In genomic region chr14:30450620-30451019, GRCh38 we compare ENCODE assay signal across 21 cellular contexts.
A peak's percentile ranks its signal among the peaks of the same experiment; 100 is the strongest.
DNase-seq lines count a peak whose midpoint lies in the region; ATAC-seq, FAIRE-seq and TF ChIP-seq lines count a peak whose summit lies in the region.
"Had no signal": no experiment of that assay in that cellular context is flagged by ENCODE, and none has a peak within 500 bp of the region (broad histone marks: within the 10 kb centered on the region; RNA-seq: fewer than 3 reads in every experiment).

No MANE protein-coding gene starts in this region.

- in situ Hi-C loops in mammary epithelial cell (cut with MboI; ENCODE audit: low sequenced_read_pairs in 2 of 2) = no loop called here

- H3K9ac ChIP-seq in mammary epithelial cell (ENCODE audit: insufficient read depth, low read length) (no peak overlapping the region), skeletal muscle tissue (ENCODE audit: low read depth in 1 of 3, low read length in 3 of 3) (peak overlapping the region; percentile 0 to 35 (median 9))

- intact Hi-C loops in mammary epithelial cell (cut with micrococcal nuclease) (no loop called here), MCF 10A (cut with micrococcal nuclease) (no loop called here)

- peaks cover 2% of the 10 kb centered on the region for H3K27me3 ChIP-seq in mammary epithelial cell (ENCODE audit: insufficient read depth, low read length)
- H3K27me3 ChIP-seq in skeletal muscle tissue (ENCODE audit: control insufficient read depth in 3 of 3, insufficient read depth in 3 of 3, low read length in 3 of 3) = no peaks in the 10 kb centered on the region

- no peak for FAIRE-seq in frontal cortex (lab: Jason Lieb, UNC)
- FAIRE-seq: A204.1, colon, endometrium, urothelium cell line had no signal

- 74% methylated on average over 3 of the region's 3 CpGs for WGBS in mammary epithelial cell (ENCODE audit: low coverage, missing lambda C conversion rate)

- H3K4me1 ChIP-seq in mammary epithelial cell (ENCODE audit: insufficient read depth, low read length) (no peaks in the 10 kb centered on the region), skeletal muscle tissue (ENCODE audit: control insufficient read depth in 3 of 3, insufficient read depth in 3 of 3, low read length in 3 of 3) (peaks cover 0 to 8% (median 4%) of the 10 kb centered on the region in 3 donors)
- H3K4me1 ChIP-seq: SJCRH30 had no signal

- DNase-seq in mammary epithelial cell (peak; percentile 3), MCF 10A (ENCODE audit: unreplicated experiment) (no peak), choroid plexus epithelial cell (ENCODE audit: low read depth) (peak; percentile 22), iris pigment epithelial cell (ENCODE audit: low read depth) (peak; percentile 42), middle frontal gyrus (ENCODE audit: extremely low spot score, low spot score) (no peak), frontal cortex (ENCODE audit: low spot score in 2 of 2) (no peak)
- DNase-seq: H7; naive thymus-derived CD4-positive, alpha-beta T cell; NCI-H187; NCI-H510A; SJCRH30; stimulated activated CD4-positive, alpha-beta T cell treated with anti-CD3 and anti-CD28 coated beads, Interleukin-2, amount 100 ng/mL, for 24 hours had no signal

- H3K27ac Mint-ChIP-seq in MCF 10A (ENCODE audit: low read depth, unreplicated experiment) = no peak overlapping the region
- H3K27ac Mint-ChIP-seq: naive thymus-derived CD4-positive, alpha-beta T cell had no signal

- H4K20me1 ChIP-seq in mammary epithelial cell (ENCODE audit: insufficient read depth, low read length) = no peaks in the 10 kb centered on the region

- H3K9me3 Mint-ChIP-seq in MCF 10A (ENCODE audit: unreplicated experiment) = no peaks in the 10 kb centered on the region
- H3K9me3 Mint-ChIP-seq: naive thymus-derived CD4-positive, alpha-beta T cell had no signal

- no peaks in the 10 kb centered on the region for H3K9me3 ChIP-seq in mammary epithelial cell (replicated peaks; ENCODE audit: insufficient read depth, low read length)
- no peaks in the 10 kb centered on the region for H3K9me3 ChIP-seq in skeletal muscle tissue (ENCODE audit: control insufficient read depth in 3 of 3, low read length in 3 of 3)

- POLR2A ChIA-PET in MCF 10A (lab: Yijun Ruan, JAX) = no interaction called here

- H3K36me3 ChIP-seq in mammary epithelial cell (ENCODE audit: insufficient read depth, low read length) = no peaks in the 10 kb centered on the region
- no peaks in the 10 kb centered on the region for H3K36me3 ChIP-seq in skeletal muscle tissue (ENCODE audit: control insufficient read depth in 3 of 3, insufficient read depth in 3 of 3, low read length in 3 of 3)
- H3K36me3 ChIP-seq: SJCRH30 had no signal

- no peak overlapping the region for H2AFZ ChIP-seq in mammary epithelial cell (ENCODE audit: low read depth, low read length)

- ATAC-seq in HG03439 (IDR thresholded peaks at IDR 0.05; ENCODE audit: unreplicated experiment) = no peak
- ATAC-seq: activated CD4-positive, CD25-positive, alpha-beta regulatory T cell treated with anti-CD3 and anti-CD28 coated beads, Interleukin-2, amount 50 U/mL, for 24 hours; naive thymus-derived CD4-positive, alpha-beta T cell had no signal

- no peaks in the 10 kb centered on the region for H3K4me1 Mint-ChIP-seq in MCF 10A (ENCODE audit: insufficient read depth, unreplicated experiment)
- H3K4me1 Mint-ChIP-seq: naive thymus-derived CD4-positive, alpha-beta T cell had no signal

- BruUV-seq in mammary epithelial cell (replicated peaks; lab: Mats Ljungman, UMichigan) = no TSS peak
- BruUV-seq in MCF 10A (replicated peaks; lab: Mats Ljungman, UMichigan) = no TSS peak

- CTCF ChIA-PET in mammary epithelial cell (lab: Charles Lee; ENCODE audit: low non-redundant PET) = no interaction called here
- CTCF ChIA-PET in MCF 10A (lab: Yijun Ruan, JAX) = interaction anchor here (0.6 to 0.8 kb wide), 4 partner anchors 16 to 1537 kb away, joined by 3 to 5 read pairs (median 3); no protein-coding TSS in a partner anchor

- no peak overlapping the region for H3K4me3 Mint-ChIP-seq in MCF 10A (ENCODE audit: unreplicated experiment)
- H3K4me3 Mint-ChIP-seq: naive thymus-derived CD4-positive, alpha-beta T cell had no signal

- H3K27ac ChIP-seq in mammary epithelial cell (ENCODE audit: insufficient read depth, low read depth, low read length) (no peak overlapping the region), skeletal muscle tissue (ENCODE audit: low read depth, low read length) (no peak overlapping the region)
- H3K27ac ChIP-seq: C4-2B, SJCRH30 had no signal

- no peaks in the 10 kb centered on the region for H3K36me3 Mint-ChIP-seq in MCF 10A (ENCODE audit: insufficient read depth, unreplicated experiment)
- H3K36me3 Mint-ChIP-seq: naive thymus-derived CD4-positive, alpha-beta T cell had no signal

- no peak overlapping the region for H3K4me2 ChIP-seq in mammary epithelial cell (ENCODE audit: insufficient read depth, low read depth, low read length)

- TF ChIP-seq CTCF in mammary epithelial cell (conservative IDR thresholded peaks at IDR 0.05 in 1 of 2, IDR thresholded peaks at IDR 0.05 in 1 of 2; ENCODE audit: extremely low read depth in 1 of 2, insufficient read depth in 1 of 2, low read depth in 1 of 2, low read length in 2 of 2) (no peak), MCF 10A (IDR thresholded peaks at IDR 0.05; ENCODE audit: unreplicated experiment) (no peak), choroid plexus epithelial cell (conservative IDR thresholded peaks at IDR 0.05; ENCODE audit: low read depth, low read length) (no peak)

- dilution Hi-C loops in mammary epithelial cell (cut with HindIII; ENCODE audit: low sequenced_read_pairs) = no loop called here

- H3K79me2 ChIP-seq in mammary epithelial cell (ENCODE audit: insufficient read depth, low read length) = no peaks in the 10 kb centered on the region

- no peaks in the 10 kb centered on the region for H3K27me3 Mint-ChIP-seq in MCF 10A (ENCODE audit: insufficient read depth, unreplicated experiment)

- H3K4me3 ChIP-seq in mammary epithelial cell (replicated peaks in 1 of 3; ENCODE audit: insufficient read depth in 1 of 3, low read depth in 2 of 3, low read length in 3 of 3) (no peak overlapping the region), choroid plexus epithelial cell (ENCODE audit: low read depth, low read length) (no peak overlapping the region), skeletal muscle tissue (ENCODE audit: low read length in 3 of 3) (peak overlapping the region in 1 of 3 donors; percentile 15)
- H3K4me3 ChIP-seq: lung, SJCRH30 had no signal

Comparison
In these comparisons a context has a peak if more than half of its experiments do, and no peak if none do; other contexts are left out.
1. DNase-seq: peak in mammary epithelial cell (single experiment), choroid plexus epithelial cell (single experiment) and iris pigment epithelial cell (single experiment); none in MCF 10A (single experiment), middle frontal gyrus (single experiment) and frontal cortex (0 of 2).